ENCODE assay signal across 12 cellular contexts in genomic region chr18:50051288-50051687, GRCh38.
DNase-seq lines count a peak whose midpoint lies in the region; ATAC-seq, FAIRE-seq and TF ChIP-seq lines count a peak whose summit lies in the region.
"Had no signal": no experiment of that assay in that cellular context is flagged by ENCODE, and none has a peak within 500 bp of the region (broad histone marks: within the 10 kb centered on the region; RNA-seq: fewer than 3 reads in every experiment).

No MANE protein-coding gene starts in this region.

- H3K4me3 ChIP-seq in breast epithelium (no peak overlapping the region), PC-3 (ENCODE audit: low read length) (no peak overlapping the region), testis (no peak overlapping the region)

- H3K9me2 ChIP-seq in PC-3 (replicated peaks; ENCODE audit: low read length): no peaks in the 10 kb centered on the region

- intact Hi-C loops in MCF 10A (cut with micrococcal nuclease): loop anchor here (1.0 to 5.0 kb wide), 3 partner anchors 144 to 306 kb away; partner anchors contain the start of gene MYO5B
- intact Hi-C loops in breast epithelium (cut with DNase I; ENCODE audit: low total_unique reads): no loop called here
- intact Hi-C loops in PC-3 (cut with micrococcal nuclease): loop anchor here (2.0 kb wide), 1 partner anchor 152 kb away; no protein-coding TSS in a partner anchor
- intact Hi-C loops in testis (cut with DNase I; ENCODE audit: low total_unique reads): no loop called here

- DNase-seq in MCF 10A (ENCODE audit: unreplicated experiment): peak; percentile 41
- no peak for DNase-seq in breast epithelium (ENCODE audit: low spot score in 2 of 2)
- DNase-seq in PC-3: peak; percentile 36
- DNase-seq in glomerular visceral epithelial cell (ENCODE audit: extremely low spot score): peak; percentile 16
- peak; percentile 23 for DNase-seq in urothelium cell line (ENCODE audit: low spot score)
- no peak for DNase-seq in stimulated activated effector memory CD8-positive, alpha-beta T cell treated with anti-CD3 and anti-CD28 coated beads, Interleukin-12 subunit alpha, Interleukin-12 subunit beta, amount 100 ng/mL, for 72 hours (ENCODE audit: low spot score in 2 of 2)
- DNase-seq in stimulated activated CD4-positive, alpha-beta T cell treated with anti-CD3 and anti-CD28 coated beads, Interleukin-4, amount 100 ng/mL, for 1 hour: no peak
- no peak for DNase-seq in testis
- DNase-seq: activated effector memory CD4-positive, alpha-beta T cell treated with anti-CD3 and anti-CD28 coated beads, Interleukin-2, amount 50 U/mL, for 16 hours; NCI-H2227 treated with DMSO at 0.1 percent for 48 hours; stimulated activated CD4-positive, alpha-beta T cell treated with anti-CD3 and anti-CD28 coated beads, Interleukin-12 subunit alpha, Interleukin-12 subunit beta, amount 100 ng/mL, for 4 hours had no signal

- CTCF ChIA-PET in MCF 10A (lab: Yijun Ruan, JAX): interaction anchor here (0.5 to 2.1 kb wide), 7 partner anchors 37 to 306 kb away, joined by 3 to 17 read pairs (median 3); no protein-coding TSS in a partner anchor
- CTCF ChIA-PET in PC-3 (lab: Charles Lee): no interaction called here

- H4K20me1 ChIP-seq in PC-3 (ENCODE audit: low read length): no peaks in the 10 kb centered on the region

- ATAC-seq in PC-3: peak; percentile 55; the same call in 1 of the 2 replicates
- ATAC-seq in stimulated activated effector memory CD8-positive, alpha-beta T cell treated with anti-CD3 and anti-CD28 coated beads, Interleukin-12 subunit alpha, Interleukin-12 subunit beta, amount 100 ng/mL, for 72 hours: no peak

- no peaks in the 10 kb centered on the region for H3K9me3 Mint-ChIP-seq in MCF 10A (ENCODE audit: unreplicated experiment)
- H3K9me3 Mint-ChIP-seq in stimulated activated effector memory CD8-positive, alpha-beta T cell treated with anti-CD3 and anti-CD28 coated beads, Interleukin-12 subunit alpha, Interleukin-12 subunit beta, amount 100 ng/mL, for 72 hours: no peaks in the 10 kb centered on the region

- BruUV-seq in MCF 10A (replicated peaks; lab: Mats Ljungman, UMichigan): no TSS peak
- BruUV-seq in PC-3 (replicated peaks; lab: Mats Ljungman, UMichigan): no TSS peak

- no peak overlapping the region for H2AFZ ChIP-seq in PC-3 (ENCODE audit: low read length)

- no peaks in the 10 kb centered on the region for H3K79me2 ChIP-seq in PC-3 (ENCODE audit: low read length)

- H3K27ac ChIP-seq in breast epithelium (no peak overlapping the region), PC-3 (ENCODE audit: low read length) (no peak overlapping the region), testis (no peak overlapping the region)

- TF ChIP-seq POLR2A in breast epithelium (IDR thresholded peaks at IDR 0.05) (no peak), testis (IDR thresholded peaks at IDR 0.05) (no peak)

- H3K4me1 Mint-ChIP-seq in MCF 10A (ENCODE audit: insufficient read depth, unreplicated experiment): no peaks in the 10 kb centered on the region
- no peaks in the 10 kb centered on the region for H3K4me1 Mint-ChIP-seq in stimulated activated effector memory CD8-positive, alpha-beta T cell treated with anti-CD3 and anti-CD28 coated beads, Interleukin-12 subunit alpha, Interleukin-12 subunit beta, amount 100 ng/mL, for 72 hours
- H3K4me1 Mint-ChIP-seq: CD14-positive monocyte had no signal

- TF ChIP-seq CTCF in MCF 10A (IDR thresholded peaks at IDR 0.05; ENCODE audit: unreplicated experiment) (peak; percentile 34), breast epithelium (IDR thresholded peaks at IDR 0.05) (no peak), PC-3 (conservative IDR thresholded peaks at IDR 0.05; ENCODE audit: low read depth, low read length) (peak; percentile 46), testis (IDR thresholded peaks at IDR 0.05) (peak in 1 of 3 experiments; percentile 19)

- no peak for FAIRE-seq in urothelium cell line (lab: Jason Lieb, UNC)

- H3K9me3 ChIP-seq in breast epithelium (no peaks in the 10 kb centered on the region), PC-3 (ENCODE audit: low read length) (no peaks in the 10 kb centered on the region), testis (no peaks in the 10 kb centered on the region)

- H3K27me3 ChIP-seq in breast epithelium: no peaks in the 10 kb centered on the region
- no peaks in the 10 kb centered on the region for H3K27me3 ChIP-seq in PC-3 (ENCODE audit: low read length)
- H3K27me3 ChIP-seq in testis: no peaks in the 10 kb centered on the region

- no peak overlapping the region for H3K9ac ChIP-seq in PC-3 (ENCODE audit: low read length)

- H3K4me3 Mint-ChIP-seq in MCF 10A (ENCODE audit: unreplicated experiment): no peak overlapping the region
- H3K4me3 Mint-ChIP-seq in stimulated activated effector memory CD8-positive, alpha-beta T cell treated with anti-CD3 and anti-CD28 coated beads, Interleukin-12 subunit alpha, Interleukin-12 subunit beta, amount 100 ng/mL, for 72 hours: no peak overlapping the region
- H3K4me3 Mint-ChIP-seq: CD14-positive monocyte had no signal

- H3K36me3 ChIP-seq in breast epithelium: no peaks in the 10 kb centered on the region
- no peaks in the 10 kb centered on the region for H3K36me3 ChIP-seq in PC-3 (ENCODE audit: low read depth, low read length)
- H3K36me3 ChIP-seq in testis (ENCODE audit: low read depth, missing control alignments): no peaks in the 10 kb centered on the region

- POLR2A ChIA-PET in MCF 10A (lab: Yijun Ruan, JAX): interaction anchor here (0.7 kb wide), 1 partner anchor 153 kb away, joined by 5 read pairs; no protein-coding TSS in a partner anchor
- POLR2A ChIA-PET in PC-3 (lab: Charles Lee; ENCODE audit: unreplicated experiment): no interaction called here

- no peak overlapping the region for H3K4me2 ChIP-seq in PC-3 (ENCODE audit: low read length)

- H3F3A ChIP-seq in PC-3 (ENCODE audit: low read length, unreplicated experiment): no peaks in the 10 kb centered on the region

- no peaks in the 10 kb centered on the region for H3K27me3 Mint-ChIP-seq in MCF 10A (ENCODE audit: insufficient read depth, unreplicated experiment)

- no peaks in the 10 kb centered on the region for H3K36me3 Mint-ChIP-seq in MCF 10A (ENCODE audit: insufficient read depth, unreplicated experiment)
- no peaks in the 10 kb centered on the region for H3K36me3 Mint-ChIP-seq in stimulated activated effector memory CD8-positive, alpha-beta T cell treated with anti-CD3 and anti-CD28 coated beads, Interleukin-12 subunit alpha, Interleukin-12 subunit beta, amount 100 ng/mL, for 72 hours
- H3K36me3 Mint-ChIP-seq: CD14-positive monocyte had no signal

- H3K4me1 ChIP-seq in breast epithelium (no peaks in the 10 kb centered on the region), PC-3 (ENCODE audit: insufficient read depth, low read length) (no peaks in the 10 kb centered on the region), testis (no peaks in the 10 kb centered on the region)

- H3K27ac Mint-ChIP-seq in MCF 10A (ENCODE audit: low read depth, unreplicated experiment): no peak overlapping the region
- H3K27ac Mint-ChIP-seq in stimulated activated effector memory CD8-positive, alpha-beta T cell treated with anti-CD3 and anti-CD28 coated beads, Interleukin-12 subunit alpha, Interleukin-12 subunit beta, amount 100 ng/mL, for 72 hours: no peak overlapping the region
- H3K27ac Mint-ChIP-seq: CD14-positive monocyte had no signal

Comparison
In these comparisons a context has a peak if more than half of its experiments do, and no peak if none do; other contexts are left out.
1. DNase-seq: peak in MCF 10A (single experiment), PC-3 (single experiment), glomerular visceral epithelial cell (single experiment) and urothelium cell line (single experiment); none in breast epithelium (0 of 2), stimulated activated effector memory CD8-positive, alpha-beta T cell treated with anti-CD3 and anti-CD28 coated beads, Interleukin-12 subunit alpha, Interleukin-12 subunit beta, amount 100 ng/mL, for 72 hours (0 of 2), stimulated activated CD4-positive, alpha-beta T cell treated with anti-CD3 and anti-CD28 coated beads, Interleukin-4, amount 100 ng/mL, for 1 hour (single experiment) and testis (single experiment).
2. CTCF ChIP-seq: peak in MCF 10A (single experiment) and PC-3 (single experiment); none in breast epithelium (0 of 3).
3. intact Hi-C loops: an anchor here in MCF 10A (1.0 to 5.0 kb wide) and PC-3 (2.0 kb wide); none called in breast epithelium and testis.